Comparison of ENCODE assay signal across 32 cellular contexts in genomic region chr18:30754846-30755245, GRCh38.
"Had no signal": no experiment of that assay in that cellular context is flagged by ENCODE, and none has a peak within 500 bp of the region (broad histone marks: within the 10 kb centered on the region; RNA-seq: fewer than 3 reads in every experiment).

No MANE protein-coding gene starts in this region.

- H3K9me3 ChIP-seq: esophagus muscularis mucosa, gastrocnemius medialis had no signal

- H3K27ac ChIP-seq: coronary artery, dorsolateral prefrontal cortex, esophagus muscularis mucosa, foreskin keratinocyte, gastrocnemius medialis, heart left ventricle had no signal

- H3K4me1 Mint-ChIP-seq: activated CD4-positive, alpha-beta memory T cell treated with anti-CD3 and anti-CD28 coated beads, Interleukin-2, amount 10 ng/mL, durations not matched to agents 7 days and 5 days; activated CD4-positive, alpha-beta T cell treated with anti-CD3 and anti-CD28 coated beads for 36 hours; activated CD4-positive, alpha-beta T cell treated with anti-CD3 and anti-CD28 coated beads, Interleukin-2, amount 10 ng/mL, durations not matched to agents 7 days and 5 days; activated naive CD4-positive, alpha-beta T cell treated with anti-CD3 and anti-CD28 coated beads, Interleukin-2, amount 10 ng/mL, durations not matched to agents 7 days and 5 days; brain; central memory CD8-positive, alpha-beta T cell; endodermal cell; T-helper 17 cell had no signal

- H3K4me1 ChIP-seq: esophagus muscularis mucosa, foreskin keratinocyte, gastrocnemius medialis, heart left ventricle had no signal

- H3K27me3 ChIP-seq: dorsolateral prefrontal cortex, esophagus muscularis mucosa, foreskin keratinocyte, gastrocnemius medialis, heart left ventricle had no signal

- H3K4me3 ChIP-seq: coronary artery, dorsolateral prefrontal cortex, esophagus muscularis mucosa, gastrocnemius medialis, heart left ventricle had no signal

- H3K36me3 Mint-ChIP-seq: activated naive CD4-positive, alpha-beta T cell treated with anti-CD3 and anti-CD28 coated beads, Interleukin-2, amount 10 ng/mL, durations not matched to agents 7 days and 5 days; activated naive CD8-positive, alpha-beta T cell; brain had no signal

- FAIRE-seq: bronchial epithelial cell had no signal

- H3K4me3 Mint-ChIP-seq: activated CD4-positive, alpha-beta memory T cell treated with anti-CD3 and anti-CD28 coated beads, Interleukin-2, amount 10 ng/mL, durations not matched to agents 7 days and 5 days; activated CD4-positive, alpha-beta T cell treated with anti-CD3 and anti-CD28 coated beads for 36 hours; activated CD4-positive, alpha-beta T cell treated with anti-CD3 and anti-CD28 coated beads, Interleukin-2, amount 10 ng/mL, durations not matched to agents 7 days and 5 days; activated naive CD4-positive, alpha-beta T cell treated with anti-CD3 and anti-CD28 coated beads, Interleukin-2, amount 10 ng/mL, durations not matched to agents 7 days and 5 days; activated naive CD8-positive, alpha-beta T cell; activated T-cell treated with anti-CD3 and anti-CD28 coated beads, Interleukin-2, amount 50 U/mL, for 24 hours; activated T-cell treated with anti-CD3 and anti-CD28 coated beads, Interleukin-2, amount 50 U/mL, for 72 hours; brain; central memory CD8-positive, alpha-beta T cell; dendritic cell treated with granulocyte-macrophage colony-stimulating factor and Interleukin-4, amounts not matched to agents 40 ng/mL and 50 ng/mL, for 4 days; endodermal cell; T-helper 17 cell had no signal

- DNase-seq: activated CD4-positive, alpha-beta memory T cell treated with anti-CD3 and anti-CD28 coated beads, Interleukin-2, amount 10 ng/mL, durations not matched to agents 7 days and 5 days; activated CD4-positive, alpha-beta T cell treated with anti-CD3 and anti-CD28 coated beads for 36 hours; activated CD4-positive, alpha-beta T cell treated with anti-CD3 and anti-CD28 coated beads, Interleukin-2, amount 10 ng/mL, durations not matched to agents 7 days and 5 days; activated CD4-positive, alpha-beta T cell treated with anti-CD3 and anti-CD28 coated beads, Interleukin-2, amount 50 U/mL, for 4 hours; activated CD4-positive, CD25-positive, alpha-beta regulatory T cell; activated CD4-positive, CD25-positive, alpha-beta regulatory T cell treated with anti-CD3 and anti-CD28 coated beads, Interleukin-2, amount 50 U/mL, for 72 hours; activated CD8-positive, alpha-beta memory T cell treated with anti-CD3 and anti-CD28 coated beads, Interleukin-2, amount 50 U/mL, for 48 hours; activated gamma-delta T cell; activated naive CD4-positive, alpha-beta T cell; activated naive CD4-positive, alpha-beta T cell treated with anti-CD3 and anti-CD28 coated beads, Interleukin-2, amount 10 ng/mL, durations not matched to agents 7 days and 5 days; activated T-cell treated with anti-CD3 and anti-CD28 coated beads for 4 hours; activated T-cell treated with anti-CD3 and anti-CD28 coated beads, Interleukin-2, amount 50 U/mL, for 24 hours; activated T-cell treated with anti-CD3 and anti-CD28 coated beads, Interleukin-2, amount 50 U/mL, for 72 hours; amygdala; aorta; dorsolateral prefrontal cortex; effector memory CD4-positive, alpha-beta T cell; endodermal cell; erythroblast; gastrocnemius medialis; glutamatergic neuron; heart left ventricle; T-helper 1 cell; T-helper 17 cell had no signal

- ATAC-seq: activated CD4-positive, alpha-beta T cell treated with anti-CD3 and anti-CD28 coated beads for 36 hours; activated T-cell treated with anti-CD3 and anti-CD28 coated beads, Interleukin-2, amount 50 U/mL, for 72 hours; foreskin keratinocyte; gastrocnemius medialis; heart left ventricle; T-helper 17 cell had no signal

- H3K27ac Mint-ChIP-seq: activated CD4-positive, alpha-beta memory T cell treated with anti-CD3 and anti-CD28 coated beads, Interleukin-2, amount 10 ng/mL, durations not matched to agents 7 days and 5 days; activated CD4-positive, alpha-beta T cell treated with anti-CD3 and anti-CD28 coated beads for 36 hours; activated CD4-positive, alpha-beta T cell treated with anti-CD3 and anti-CD28 coated beads, Interleukin-2, amount 10 ng/mL, durations not matched to agents 7 days and 5 days; activated naive CD4-positive, alpha-beta T cell treated with anti-CD3 and anti-CD28 coated beads, Interleukin-2, amount 10 ng/mL, durations not matched to agents 7 days and 5 days; activated naive CD8-positive, alpha-beta T cell; activated T-cell treated with anti-CD3 and anti-CD28 coated beads, Interleukin-2, amount 50 U/mL, for 24 hours; activated T-cell treated with anti-CD3 and anti-CD28 coated beads, Interleukin-2, amount 50 U/mL, for 72 hours; brain; dendritic cell treated with granulocyte-macrophage colony-stimulating factor and Interleukin-4, amounts not matched to agents 40 ng/mL and 50 ng/mL, for 4 days; endodermal cell; T-helper 17 cell had no signal

- H3K27me3 Mint-ChIP-seq: activated CD4-positive, alpha-beta memory T cell treated with anti-CD3 and anti-CD28 coated beads, Interleukin-2, amount 10 ng/mL, durations not matched to agents 7 days and 5 days; activated CD4-positive, alpha-beta T cell treated with anti-CD3 and anti-CD28 coated beads for 36 hours; activated CD4-positive, alpha-beta T cell treated with anti-CD3 and anti-CD28 coated beads, Interleukin-2, amount 10 ng/mL, durations not matched to agents 7 days and 5 days; activated naive CD4-positive, alpha-beta T cell treated with anti-CD3 and anti-CD28 coated beads, Interleukin-2, amount 10 ng/mL, durations not matched to agents 7 days and 5 days; activated naive CD8-positive, alpha-beta T cell; activated T-cell treated with anti-CD3 and anti-CD28 coated beads, Interleukin-2, amount 50 U/mL, for 24 hours; central memory CD8-positive, alpha-beta T cell; dendritic cell treated with granulocyte-macrophage colony-stimulating factor and Interleukin-4, amounts not matched to agents 40 ng/mL and 50 ng/mL, for 4 days; T-helper 17 cell had no signal

- H3K9me3 Mint-ChIP-seq: activated CD4-positive, alpha-beta T cell treated with anti-CD3 and anti-CD28 coated beads, Interleukin-2, amount 10 ng/mL, durations not matched to agents 7 days and 5 days; dendritic cell treated with granulocyte-macrophage colony-stimulating factor and Interleukin-4, amounts not matched to agents 40 ng/mL and 50 ng/mL, for 4 days; endodermal cell had no signal

- H3K36me3 ChIP-seq: esophagus muscularis mucosa, gastrocnemius medialis, heart left ventricle had no signal
